Comparison of ENCODE assay signal across 22 cellular contexts in the genomic region with DNA sequence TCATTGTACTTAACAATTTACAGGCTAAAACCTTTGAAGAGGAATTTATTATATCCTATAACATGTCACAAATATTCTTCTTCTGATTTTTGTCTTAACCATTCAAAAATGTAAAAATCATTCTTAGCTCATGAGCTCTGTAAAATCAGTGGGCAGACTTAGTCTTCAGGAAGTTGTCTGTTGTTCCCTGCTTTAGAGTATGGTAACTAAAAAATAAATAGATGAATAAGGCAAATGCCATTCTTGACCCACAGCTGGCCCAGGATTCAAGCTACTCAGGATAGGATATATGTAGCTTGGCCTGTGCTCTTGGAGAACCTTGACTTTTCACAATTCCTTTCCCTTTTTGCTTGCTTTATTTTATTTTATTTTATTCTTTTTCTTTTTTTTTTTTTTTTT. TPM values are rescaled to one million over a fixed set of nuclear protein-coding genes. Genes with fewer than 3 reads are reported as not detected.
"Had no signal": no experiment of that assay in that cellular context is flagged by ENCODE, and none has a peak within 500 bp of the region (broad histone marks: within the 10 kb centered on the region; RNA-seq: fewer than 3 reads in every experiment).

No MANE protein-coding gene starts in this region.

- H3K4me3 ChIP-seq: cardiac muscle cell, left ventricle myocardium inferior, neural progenitor cell, ovary, right lobe of liver, smooth muscle cell, testis, upper lobe of right lung had no signal

- H3K4me3 Mint-ChIP-seq: activated B cell treated with CpG ODN at 0.5 μM for 24 hours; activated CD4-positive, alpha-beta memory T cell treated with anti-CD3 and anti-CD28 coated beads for 36 hours; activated naive CD8-positive, alpha-beta T cell; activated T-helper 1 cell treated with anti-CD3 and anti-CD28 coated beads, Interleukin-12 subunit alpha, Interleukin-12 subunit beta, Interleukin-2, Interleukin-4 antibody, amounts not matched to agents 30 ng/mL and 10 ng/mL and 1 ng/mL, durations not matched to agents 14 hours and 24 hours and 36 hours; effector memory CD8-positive, alpha-beta T cell; naive B cell had no signal

- H3K4me2 ChIP-seq: neural progenitor cell, smooth muscle cell had no signal

- H3K9ac ChIP-seq: neural progenitor cell had no signal

- H3K27ac ChIP-seq: cardiac muscle cell, foreskin keratinocyte, left ventricle myocardium inferior, neural progenitor cell, ovary, right lobe of liver, testis, upper lobe of right lung had no signal

- ATAC-seq: effector memory CD8-positive, alpha-beta T cell; foreskin keratinocyte; right lobe of liver; upper lobe of right lung had no signal

- H2AFZ ChIP-seq: neural progenitor cell had no signal

- H3K27ac Mint-ChIP-seq: activated CD4-positive, alpha-beta memory T cell treated with anti-CD3 and anti-CD28 coated beads for 36 hours; activated naive CD8-positive, alpha-beta T cell; effector memory CD8-positive, alpha-beta T cell had no signal

- H3K27me3 ChIP-seq: cardiac muscle cell, foreskin keratinocyte, neural progenitor cell, ovary, right lobe of liver, testis, upper lobe of right lung had no signal

- H3K27me3 Mint-ChIP-seq: activated B cell treated with CpG ODN at 0.5 μM for 24 hours; activated CD4-positive, alpha-beta memory T cell treated with anti-CD3 and anti-CD28 coated beads for 36 hours; activated naive CD8-positive, alpha-beta T cell; effector memory CD8-positive, alpha-beta T cell; naive B cell had no signal

- H3K36me3 ChIP-seq: cardiac muscle cell, left ventricle myocardium inferior, neural progenitor cell, ovary, upper lobe of right lung had no signal

- H3K9me3 ChIP-seq: ovary, right lobe of liver, testis had no signal

- DNase-seq: activated B cell treated with CpG ODN at 0.5 μM for 24 hours; activated CD4-positive, alpha-beta memory T cell treated with anti-CD3 and anti-CD28 coated beads for 36 hours; activated CD4-positive, alpha-beta T cell treated with anti-CD3 and anti-CD28 coated beads for 4 hours; activated gamma-delta T cell treated with Interleukin-2 at 50 U/mL for 16 hours; activated T-cell treated with anti-CD3 and anti-CD28 coated beads for 4 hours; amniotic stem cell; effector memory CD8-positive, alpha-beta T cell; foreskin keratinocyte; glutamatergic neuron; left ventricle myocardium inferior; mammary epithelial cell; naive B cell; ovary; right lobe of liver; stimulated activated CD4-positive, alpha-beta T cell treated with anti-CD3 and anti-CD28 coated beads, Interleukin-4, amount 100 ng/mL, for 1 hour; testis; upper lobe of right lung had no signal

- H3K4me1 ChIP-seq: foreskin keratinocyte, right lobe of liver, testis, upper lobe of right lung had no signal

RNA-seq across cellular contexts. Expression of gene LRRC4, which starts 51.5 kb away (rescaled TPM):
- total RNA-seq: smooth muscle cell had no signal
